ENCODE assay signal across 8 cellular contexts in the genomic region with DNA sequence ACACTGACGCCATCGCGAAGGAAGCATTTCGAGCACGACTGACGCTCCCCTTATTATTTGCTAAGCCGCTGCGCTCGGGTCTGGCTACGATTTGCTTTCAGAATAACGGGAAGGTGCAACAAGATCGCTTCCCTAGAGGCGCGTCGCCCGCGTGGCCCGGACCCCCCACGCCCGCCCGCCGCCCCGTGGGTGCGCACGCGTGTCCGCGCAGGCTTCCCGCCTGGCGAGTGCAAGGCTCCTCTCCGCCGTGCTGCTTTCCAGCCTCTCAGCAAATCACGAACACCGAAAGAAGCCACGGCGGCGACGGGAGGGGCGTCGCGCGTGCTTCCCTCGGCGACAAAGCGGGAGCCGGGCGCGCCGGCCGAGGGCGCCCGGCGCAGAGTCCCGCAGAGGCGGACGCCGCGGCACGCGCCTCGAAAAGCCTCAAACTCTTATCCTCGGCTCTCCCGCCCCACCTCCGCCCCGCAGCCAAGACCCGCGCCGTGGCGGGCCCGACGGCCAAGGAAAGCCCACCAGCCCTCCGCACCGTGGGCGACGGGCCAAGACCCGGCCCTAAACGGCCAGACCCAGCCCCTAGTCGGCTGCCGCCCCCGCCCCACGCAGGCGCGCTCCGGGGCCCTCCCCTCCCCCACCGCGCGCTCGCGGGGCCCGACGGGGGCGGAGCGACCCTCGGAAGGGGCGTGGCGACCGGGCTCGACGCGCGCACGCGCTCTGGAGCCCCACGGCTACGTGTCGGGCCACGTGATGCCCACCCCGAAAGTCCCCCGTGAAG. TPM values are rescaled to one million over a fixed set of nuclear protein-coding genes. Genes with fewer than 3 reads are reported as not detected.
DNase-seq lines count a peak whose midpoint lies in the region; ATAC-seq and TF ChIP-seq lines count a peak whose summit lies in the region.

No MANE protein-coding gene starts in this region.

- peak; percentile 24 for TF ChIP-seq CTCF in chondrocyte (IDR thresholded peaks at IDR 0.05)

- no peaks in the 10 kb centered on the region for H3K27me3 Mint-ChIP-seq in activated CD4-positive, alpha-beta T cell treated with anti-CD3 and anti-CD28 coated beads for 36 hours
- H3K27me3 Mint-ChIP-seq in chondrocyte (ENCODE audit: low read depth) = no peaks in the 10 kb centered on the region

- peaks cover 3% of the 10 kb centered on the region for H3K36me3 Mint-ChIP-seq in activated CD4-positive, alpha-beta T cell treated with anti-CD3 and anti-CD28 coated beads for 36 hours (ENCODE audit: low read depth)
- H3K36me3 Mint-ChIP-seq in chondrocyte (ENCODE audit: low read depth) = peaks cover 3% of the 10 kb centered on the region

- H3K4me3 Mint-ChIP-seq in activated CD4-positive, alpha-beta T cell treated with anti-CD3 and anti-CD28 coated beads for 36 hours = peak overlapping the region; percentile 78
- peak overlapping the region; percentile 82 for H3K4me3 Mint-ChIP-seq in chondrocyte (ENCODE audit: unreplicated experiment)

- ATAC-seq in HG02852 (IDR thresholded peaks at IDR 0.05; ENCODE audit: unreplicated experiment) = peak; percentile 45
- ATAC-seq in activated CD4-positive, alpha-beta T cell treated with anti-CD3 and anti-CD28 coated beads for 36 hours = peak; percentile 71

- no peaks in the 10 kb centered on the region for H3K9me3 Mint-ChIP-seq in activated CD4-positive, alpha-beta T cell treated with anti-CD3 and anti-CD28 coated beads for 36 hours (ENCODE audit: low read depth)
- H3K9me3 Mint-ChIP-seq in chondrocyte (ENCODE audit: low read depth) = no peaks in the 10 kb centered on the region

- peaks cover 18% of the 10 kb centered on the region for H3K4me1 Mint-ChIP-seq in activated CD4-positive, alpha-beta T cell treated with anti-CD3 and anti-CD28 coated beads for 36 hours
- peaks cover 21% of the 10 kb centered on the region for H3K4me1 Mint-ChIP-seq in chondrocyte (ENCODE audit: low read depth)

- peak overlapping the region; percentile 84 for H3K27ac Mint-ChIP-seq in activated CD4-positive, alpha-beta T cell treated with anti-CD3 and anti-CD28 coated beads for 36 hours
- peak overlapping the region; percentile 97 for H3K27ac Mint-ChIP-seq in chondrocyte (ENCODE audit: unreplicated experiment)

- DNase-seq in SIG-M5 treated with dmso at 0.1 percent for 504 hours (lab: John Stamatoyannopoulos, UW; ENCODE audit: unreplicated experiment) (peak; percentile 70), SIG-M5 (lab: John Stamatoyannopoulos, UW) (no peak), NCI-H1930 (lab: John Stamatoyannopoulos, UW) (peak; percentile 45 to 77), chondrocyte (ENCODE audit: low spot score) (peak; percentile 93), kidney glomerular epithelial cell (lab: John Stamatoyannopoulos, UW) (peak; percentile 54)
- DNase-seq in activated CD4-positive, alpha-beta T cell treated with anti-CD3 and anti-CD28 coated beads for 36 hours = peak; percentile 92
- DNase-seq in stimulated activated CD4-positive, alpha-beta T cell treated with anti-CD3 and anti-CD28 coated beads, Interleukin-15, amount 100 ng/mL, for 24 hours = peak; percentile 87

- POLR2A ChIA-PET in activated CD4-positive, alpha-beta T cell treated with anti-CD3 and anti-CD28 coated beads for 36 hours (lab: Charles Lee) = no interaction called here

- intact Hi-C loops in activated CD4-positive, alpha-beta T cell treated with anti-CD3 and anti-CD28 coated beads for 36 hours (cut with DNase I, micrococcal nuclease) = loop anchor here (1.0 to 10.0 kb wide), 3 partner anchors 47 to 1511 kb away; a partner anchor contains a TSS

- CTCF ChIA-PET in activated CD4-positive, alpha-beta T cell treated with anti-CD3 and anti-CD28 coated beads for 36 hours (lab: Charles Lee) = interaction anchor here (1.7 kb wide), 1 partner anchor 12 kb away, joined by 6 read pairs; no protein-coding TSS in a partner anchor

RNA-seq across cellular contexts. Expression of a gene that starts 1.0 kb away (rescaled TPM):
- 10 to 100 TPM; 48.6 to 62.7 TPM for total RNA-seq in activated CD4-positive, alpha-beta T cell treated with anti-CD3 and anti-CD28 coated beads for 36 hours
- total RNA-seq in chondrocyte = 189 to 266 TPM (median 195 TPM) in 3 replicates
